In genomic region chr6:160992323-160993314, GRCh38 we compare ENCODE assay signal across 1 cellular context.
TF ChIP-seq lines count a peak whose summit lies in the region.

No MANE protein-coding gene starts in this region.

TF ChIP-seq in K562, 482 proteins besides CTCF, POLR2A, EP300 and RAD21 (continued from another document and continues in another):
- TF ChIP-seq FOXO4 (CRISPR knock-in tag; IDR thresholded peaks at IDR 0.05) (no peak), MNT (conservative IDR thresholded peaks at IDR 0.05) (peak; percentile 68 to 69), GATA2 (CRISPR knock-in tag; IDR thresholded peaks at IDR 0.05) (no peak), DPF2 (IDR thresholded peaks at IDR 0.05) (no peak; the same call in none of the 2 replicates), ZBTB9 (CRISPR knock-in tag; IDR thresholded peaks at IDR 0.05) (no peak), ARHGAP35 (IDR thresholded peaks at IDR 0.05; ENCODE audit: partially characterized antibody) (peak; percentile 32), POLR2AphosphoS5 (IDR thresholded peaks at IDR 0.05; ENCODE audit: control insufficient read depth, insufficient read depth, low read depth, low read length) (no peak; the same call in 1 of the 2 replicates), SNAPC5 (CRISPR knock-in tag; IDR thresholded peaks at IDR 0.05) (no peak), ZFP91 (CRISPR knock-in tag; IDR thresholded peaks at IDR 0.05) (no peak), THAP12 (CRISPR knock-in tag; IDR thresholded peaks at IDR 0.05) (no peak), CREB1 (IDR thresholded peaks at IDR 0.05) (no peak), CREB1 (CRISPR knock-in tag; IDR thresholded peaks at IDR 0.05) (no peak), SRSF9 (IDR thresholded peaks at IDR 0.05; ENCODE audit: borderline replicate concordance, low read depth, low read length) (no peak), PTRF (tag; IDR thresholded peaks at IDR 0.05) (no peak), PHTF2 (CRISPR knock-in tag; IDR thresholded peaks at IDR 0.05) (no peak), CHD1 (IDR thresholded peaks at IDR 0.05; ENCODE audit: low read length) (peak; percentile 83), TAF15 (IDR thresholded peaks at IDR 0.05; ENCODE audit: low read depth, low read length) (0 out of 2 replicates have a peak, but pooled peaks have one; percentile 3), ZNF174 (CRISPR knock-in tag; IDR thresholded peaks at IDR 0.05) (0 out of 2 replicates have a peak, but pooled peaks have one; percentile 60), CREB3L1 (IDR thresholded peaks at IDR 0.05; ENCODE audit: borderline replicate concordance, low read depth) (peak; percentile 22; the same call in 1 of the 2 replicates), ZNF512 (tag; IDR thresholded peaks at IDR 0.05) (0 out of 2 replicates have a peak, but pooled peaks have one; percentile 32), ZBTB26 (CRISPR knock-in tag; IDR thresholded peaks at IDR 0.05) (no peak), RFX7 (CRISPR knock-in tag; IDR thresholded peaks at IDR 0.05) (no peak), YY1 (IDR thresholded peaks at IDR 0.05; ENCODE audit: borderline replicate concordance in 1 of 3, control insufficient read depth in 1 of 3, extremely low read depth in 1 of 3, insufficient read depth in 3 of 3, insufficient read length in 1 of 3, insufficient replicate concordance in 2 of 3, low read depth in 1 of 3, low read length in 2 of 3) (peak in 1 of 3 experiments; percentile 40), MED1 (CRISPR knock-in tag; IDR thresholded peaks at IDR 0.05; ENCODE audit: borderline replicate concordance) (no peak), TFAP4 (CRISPR knock-in tag; IDR thresholded peaks at IDR 0.05; ENCODE audit: borderline replicate concordance) (no peak), ZBTB49 (CRISPR knock-in tag; IDR thresholded peaks at IDR 0.05; ENCODE audit: borderline replicate concordance) (0 out of 2 replicates have a peak, but pooled peaks have one; percentile 12), ZNF23 (CRISPR knock-in tag; IDR thresholded peaks at IDR 0.05) (0 out of 2 replicates have a peak, but pooled peaks have one; percentile 43), NR2C2 (CRISPR knock-in tag; IDR thresholded peaks at IDR 0.05) (no peak), NR2C2 (tag; IDR thresholded peaks at IDR 0.05) (no peak), RBM22 (IDR thresholded peaks at IDR 0.05; ENCODE audit: low read depth, low read length, poor library complexity, severe bottlenecking) (no peak), MYC (IDR thresholded peaks at IDR 0.05; ENCODE audit: low read depth, low read length) (peak; percentile 39; the same call in 1 of the 2 replicates), MYC (CRISPR knock-in tag; IDR thresholded peaks at IDR 0.05; ENCODE audit: borderline replicate concordance, low read depth) (no peak), HNRNPH1 (optimal IDR thresholded peaks at IDR 0.05; ENCODE audit: low read depth, low read length) (no peak), KDM1A (IDR thresholded peaks at IDR 0.05) (peak in 1 of 2 experiments; percentile 25; a peak in 1 of 4 replicates), ZNF444 (CRISPR knock-in tag; IDR thresholded peaks at IDR 0.05) (peak; percentile 12; the same call in 1 of the 2 replicates), VEZF1 (CRISPR knock-in tag; IDR thresholded peaks at IDR 0.05) (peak; percentile 41; the same call in 1 of the 2 replicates), ID3 (CRISPR knock-in tag; IDR thresholded peaks at IDR 0.05) (no peak), ID3 (tag; IDR thresholded peaks at IDR 0.05) (peak; percentile 18; the same call in 1 of the 2 replicates), ZNF696 (CRISPR knock-in tag; conservative IDR thresholded peaks at IDR 0.05) (0 out of 2 replicates have a peak, but pooled peaks have one; percentile 9), BMI1 (IDR thresholded peaks at IDR 0.05; ENCODE audit: low read length) (no peak), MCM5 (IDR thresholded peaks at IDR 0.05; ENCODE audit: low read depth) (no peak), PHB2 (IDR thresholded peaks at IDR 0.05; ENCODE audit: low read depth) (no peak), ZNF282 (CRISPR knock-in tag; IDR thresholded peaks at IDR 0.05) (no peak), CXXC5 (CRISPR knock-in tag; IDR thresholded peaks at IDR 0.05) (no peak; the same call in 1 of the 2 replicates)
